ENCODE assay signal across 8 cellular contexts in the genomic region with DNA sequence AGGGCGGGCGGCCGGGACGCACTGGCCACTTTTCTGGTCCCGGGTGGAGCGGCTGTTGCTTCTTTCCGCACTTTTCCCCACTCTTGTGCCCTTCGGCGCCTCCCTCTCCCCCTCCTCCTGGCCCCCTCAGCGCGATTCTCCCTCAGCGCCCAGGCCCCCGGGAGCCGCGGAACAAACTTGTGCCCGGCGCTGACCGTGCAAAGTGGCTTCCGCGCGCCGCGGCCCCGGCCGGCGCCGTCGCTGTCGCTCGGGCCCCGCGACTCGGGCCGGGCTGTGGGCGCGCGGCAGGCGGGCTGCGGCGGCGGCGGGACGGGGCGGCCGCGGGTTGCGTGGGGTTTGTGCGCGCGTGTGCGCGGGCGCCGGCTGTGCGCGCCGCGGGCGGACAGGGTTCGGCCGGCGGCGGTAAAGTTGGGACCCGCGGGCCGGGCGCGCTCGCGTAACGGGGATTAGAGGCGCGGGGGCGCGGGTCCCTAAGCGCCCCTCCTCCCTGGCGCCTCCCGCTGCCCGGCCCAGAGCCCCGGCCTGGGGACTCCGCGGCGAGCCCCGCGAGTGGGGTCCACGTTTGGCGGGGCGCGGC. TPM values are rescaled to one million over a fixed set of nuclear protein-coding genes. Genes with fewer than 3 reads are reported as not detected.
DNase-seq lines count a peak whose midpoint lies in the region; ATAC-seq and TF ChIP-seq lines count a peak whose summit lies in the region.

No MANE protein-coding gene starts in this region.

- H3K4me1 Mint-ChIP-seq in endothelial cell (ENCODE audit: unreplicated experiment) (peaks cover 40% of the 10 kb centered on the region), progenitor cell of endocrine pancreas (ENCODE audit: low read depth) (peaks cover 11% of the 10 kb centered on the region)
- peaks cover 25 to 31% of the 10 kb centered on the region in 2 donors for H3K4me1 Mint-ChIP-seq in natural killer cell treated with Interleukin-12 subunit alpha and Interleukin-12 subunit beta and Interleukin-15 and Interleukin-18, amount 100 ng/mL, for 72 hours (ENCODE audit: low read depth in 2 of 2)

- ATAC-seq in GM18502 (IDR thresholded peaks at IDR 0.05; ENCODE audit: poor library complexity, unreplicated experiment) (peak; percentile 16), HG02623 (IDR thresholded peaks at IDR 0.05; ENCODE audit: unreplicated experiment) (peak; percentile 5), SK-N-SH treated with all-trans-retinoic acid at 6 μM for 48 hours (peak; percentile 11)
- peak; percentile 29 to 52 for ATAC-seq in natural killer cell treated with Interleukin-12 subunit alpha and Interleukin-12 subunit beta and Interleukin-15 and Interleukin-18, amount 100 ng/mL, for 72 hours

- H3K36me3 Mint-ChIP-seq in endothelial cell (ENCODE audit: low read depth, unreplicated experiment) (peaks cover 10% of the 10 kb centered on the region), progenitor cell of endocrine pancreas (ENCODE audit: insufficient read depth) (no peaks in the 10 kb centered on the region)
- H3K36me3 Mint-ChIP-seq in natural killer cell treated with Interleukin-12 subunit alpha and Interleukin-12 subunit beta and Interleukin-15 and Interleukin-18, amount 100 ng/mL, for 72 hours, result no peaks in the 10 kb centered on the region

- no peak for TF ChIP-seq CTCF in endothelial cell (IDR thresholded peaks at IDR 0.05; ENCODE audit: unreplicated experiment)
- no peak for TF ChIP-seq CTCF in progenitor cell of endocrine pancreas (IDR thresholded peaks at IDR 0.05; ENCODE audit: unreplicated experiment)

- DNase-seq in endothelial cell (ENCODE audit: low spot score), result peak; percentile 16
- DNase-seq in natural killer cell treated with Interleukin-12 subunit alpha and Interleukin-12 subunit beta and Interleukin-15 and Interleukin-18, amount 100 ng/mL, for 72 hours (ENCODE audit: low spot score), result peak; percentile 62
- no peak for DNase-seq in progenitor cell of endocrine pancreas (ENCODE audit: low spot score, unreplicated experiment)
- DNase-seq in cortex of kidney (lab: John Stamatoyannopoulos, UW), result no peak
- DNase-seq in DMS79 treated with DMSO at 0.1 percent for 48 hours (lab: John Stamatoyannopoulos, UW), result no peak

- H3K9me3 Mint-ChIP-seq in endothelial cell (ENCODE audit: unreplicated experiment) (no peaks in the 10 kb centered on the region), progenitor cell of endocrine pancreas (ENCODE audit: low read depth) (no peaks in the 10 kb centered on the region)
- no peaks in the 10 kb centered on the region for H3K9me3 Mint-ChIP-seq in natural killer cell treated with Interleukin-12 subunit alpha and Interleukin-12 subunit beta and Interleukin-15 and Interleukin-18, amount 100 ng/mL, for 72 hours

- H3K27me3 Mint-ChIP-seq in endothelial cell (ENCODE audit: unreplicated experiment), result peaks cover 14% of the 10 kb centered on the region
- H3K27me3 Mint-ChIP-seq in natural killer cell treated with Interleukin-12 subunit alpha and Interleukin-12 subunit beta and Interleukin-15 and Interleukin-18, amount 100 ng/mL, for 72 hours, result peaks cover 0 to 3% of the 10 kb centered on the region in 2 donors
- H3K27me3 Mint-ChIP-seq in progenitor cell of endocrine pancreas, result peaks cover 54% of the 10 kb centered on the region

- H3K27ac Mint-ChIP-seq in endothelial cell (ENCODE audit: unreplicated experiment), result no peak overlapping the region
- peak overlapping the region; percentile 79 to 90 for H3K27ac Mint-ChIP-seq in natural killer cell treated with Interleukin-12 subunit alpha and Interleukin-12 subunit beta and Interleukin-15 and Interleukin-18, amount 100 ng/mL, for 72 hours
- H3K27ac Mint-ChIP-seq in progenitor cell of endocrine pancreas, result no peak overlapping the region

- H3K4me3 Mint-ChIP-seq in endothelial cell (ENCODE audit: unreplicated experiment) (no peak overlapping the region), progenitor cell of endocrine pancreas (ENCODE audit: low read depth) (no peak overlapping the region)
- peak overlapping the region; percentile 96 for H3K4me3 Mint-ChIP-seq in natural killer cell treated with Interleukin-12 subunit alpha and Interleukin-12 subunit beta and Interleukin-15 and Interleukin-18, amount 100 ng/mL, for 72 hours

TF ChIP-seq in SK-N-SH treated with all-trans-retinoic acid at 6 μM for 48 hours, 23 proteins besides CTCF, POLR2A, EP300 and RAD21:
- TF ChIP-seq OSR1 (CRISPR knock-in tag; IDR thresholded peaks at IDR 0.05), result no peak
- TF ChIP-seq ZNF70 (CRISPR knock-in tag; IDR thresholded peaks at IDR 0.05), result no peak
- no peak for TF ChIP-seq ISL1 (CRISPR knock-in tag; IDR thresholded peaks at IDR 0.05)
- TF ChIP-seq, protein P1, sequence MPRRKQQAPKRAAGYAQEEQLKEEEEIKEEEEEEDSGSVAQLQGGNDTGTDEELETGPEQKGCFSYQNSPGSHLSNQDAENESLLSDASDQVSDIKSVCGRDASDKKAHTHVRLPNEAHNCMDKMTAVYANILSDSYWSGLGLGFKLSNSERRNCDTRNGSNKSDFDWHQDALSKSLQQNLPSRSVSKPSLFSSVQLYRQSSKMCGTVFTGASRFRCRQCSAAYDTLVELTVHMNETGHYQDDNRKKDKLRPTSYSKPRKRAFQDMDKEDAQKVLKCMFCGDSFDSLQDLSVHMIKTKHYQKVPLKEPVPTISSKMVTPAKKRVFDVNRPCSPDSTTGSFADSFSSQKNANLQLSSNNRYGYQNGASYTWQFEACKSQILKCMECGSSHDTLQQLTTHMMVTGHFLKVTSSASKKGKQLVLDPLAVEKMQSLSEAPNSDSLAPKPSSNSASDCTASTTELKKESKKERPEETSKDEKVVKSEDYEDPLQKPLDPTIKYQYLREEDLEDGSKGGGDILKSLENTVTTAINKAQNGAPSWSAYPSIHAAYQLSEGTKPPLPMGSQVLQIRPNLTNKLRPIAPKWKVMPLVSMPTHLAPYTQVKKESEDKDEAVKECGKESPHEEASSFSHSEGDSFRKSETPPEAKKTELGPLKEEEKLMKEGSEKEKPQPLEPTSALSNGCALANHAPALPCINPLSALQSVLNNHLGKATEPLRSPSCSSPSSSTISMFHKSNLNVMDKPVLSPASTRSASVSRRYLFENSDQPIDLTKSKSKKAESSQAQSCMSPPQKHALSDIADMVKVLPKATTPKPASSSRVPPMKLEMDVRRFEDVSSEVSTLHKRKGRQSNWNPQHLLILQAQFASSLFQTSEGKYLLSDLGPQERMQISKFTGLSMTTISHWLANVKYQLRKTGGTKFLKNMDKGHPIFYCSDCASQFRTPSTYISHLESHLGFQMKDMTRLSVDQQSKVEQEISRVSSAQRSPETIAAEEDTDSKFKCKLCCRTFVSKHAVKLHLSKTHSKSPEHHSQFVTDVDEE (CRISPR knock-in tag; IDR thresholded peaks at IDR 0.05), result no peak
- TF ChIP-seq GLIS3 (CRISPR knock-in tag; IDR thresholded peaks at IDR 0.05), result no peak

RNA-seq across cellular contexts. Expression of a gene that starts 0.7 kb away (rescaled TPM):
- total RNA-seq in endothelial cell (ENCODE audit: unreplicated experiment) (76.6 TPM), progenitor cell of endocrine pancreas (1.2 and 1.7 TPM in 2 replicates)
- 10 to 100 TPM; 20.0 to 42.8 TPM for total RNA-seq in natural killer cell treated with Interleukin-12 subunit alpha and Interleukin-12 subunit beta and Interleukin-15 and Interleukin-18, amount 100 ng/mL, for 72 hours

Comparison
In these comparisons a context has a peak if more than half of its experiments do, and no peak if none do; other contexts are left out.
1. DNase-seq: peak in endothelial cell (single experiment) and natural killer cell treated with Interleukin-12 subunit alpha and Interleukin-12 subunit beta and Interleukin-15 and Interleukin-18, amount 100 ng/mL, for 72 hours (single experiment); none in progenitor cell of endocrine pancreas (single experiment), cortex of kidney (single experiment) and DMS79 treated with DMSO at 0.1 percent for 48 hours (single experiment).
2. H3K27ac Mint-ChIP-seq: peak in natural killer cell treated with Interleukin-12 subunit alpha and Interleukin-12 subunit beta and Interleukin-15 and Interleukin-18, amount 100 ng/mL, for 72 hours (2 of 2); none in endothelial cell (single experiment) and progenitor cell of endocrine pancreas (single experiment).
3. Peak in every context shown above with its lines, with median percentiles within 50 percentile points of each other: ATAC-seq.